Comparison of ENCODE assay signal across 29 cellular contexts in the genomic region with DNA sequence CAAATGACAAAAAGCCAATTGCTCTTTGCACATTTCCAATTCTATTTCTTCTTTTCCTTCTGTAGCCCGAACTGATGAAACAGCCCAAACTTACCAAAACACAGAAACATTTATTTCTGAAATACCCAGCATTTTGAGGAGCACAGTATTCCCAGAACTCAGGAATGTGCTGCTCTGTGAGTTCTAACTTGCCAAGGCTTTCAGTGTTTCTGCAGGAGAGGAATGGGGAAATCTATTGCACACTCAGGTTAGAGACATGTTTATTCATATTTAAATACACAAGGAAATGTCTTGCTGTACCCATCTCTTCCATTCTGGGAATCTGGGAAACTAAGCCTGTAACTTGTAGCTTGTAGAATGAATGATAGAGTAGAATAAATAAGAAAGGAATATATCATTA. TPM values are rescaled to one million over a fixed set of nuclear protein-coding genes. Genes with fewer than 3 reads are reported as not detected.
"Had no signal": no experiment of that assay in that cellular context is flagged by ENCODE, and none has a peak within 500 bp of the region (broad histone marks: within the 10 kb centered on the region; RNA-seq: fewer than 3 reads in every experiment).

No MANE protein-coding gene starts in this region.

- H3K27ac Mint-ChIP-seq: activated CD8-positive, alpha-beta memory T cell treated with anti-CD3 and anti-CD28 coated beads, Interleukin-2, amount 10 ng/mL, durations not matched to agents 7 days and 5 days; activated naive CD4-positive, alpha-beta T cell treated with anti-CD3 and anti-CD28 coated beads, Interleukin-2, amount 50 U/mL, for 72 hours; activated naive CD8-positive, alpha-beta T cell treated with anti-CD3 and anti-CD28 coated beads, Interleukin-2, amount 50 U/mL, for 24 hours; activated T-cell treated with anti-CD3 and anti-CD28 coated beads, Interleukin-2, amount 50 U/mL, for 24 hours; T-helper 17 cell; WTC11 had no signal

- H3K27ac ChIP-seq: cardiac muscle cell, Peyer's patch, RWPE1, SJSA1 had no signal

- H3K4me1 ChIP-seq: Peyer's patch, SJSA1 had no signal

- H3K4me1 Mint-ChIP-seq: activated CD8-positive, alpha-beta memory T cell treated with anti-CD3 and anti-CD28 coated beads, Interleukin-2, amount 10 ng/mL, durations not matched to agents 7 days and 5 days; activated naive CD8-positive, alpha-beta T cell treated with anti-CD3 and anti-CD28 coated beads, Interleukin-2, amount 50 U/mL, for 24 hours; T-helper 17 cell had no signal

- H3K36me3 ChIP-seq: cardiac muscle cell, Peyer's patch, SJSA1 had no signal

- H3K4me3 Mint-ChIP-seq: activated CD8-positive, alpha-beta memory T cell treated with anti-CD3 and anti-CD28 coated beads, Interleukin-2, amount 10 ng/mL, durations not matched to agents 7 days and 5 days; activated naive CD8-positive, alpha-beta T cell treated with anti-CD3 and anti-CD28 coated beads, Interleukin-2, amount 50 U/mL, for 24 hours; activated T-cell treated with anti-CD3 and anti-CD28 coated beads, Interleukin-2, amount 50 U/mL, for 24 hours; brain; T-helper 17 cell; WTC11 had no signal

- H3K27me3 ChIP-seq: cardiac muscle cell, Peyer's patch, SJSA1 had no signal

- ATAC-seq: activated CD8-positive, alpha-beta memory T cell treated with anti-CD3 and anti-CD28 coated beads, Interleukin-2, amount 10 ng/mL, durations not matched to agents 7 days and 5 days; activated naive CD4-positive, alpha-beta T cell treated with anti-CD3 and anti-CD28 coated beads, Interleukin-2, amount 50 U/mL, for 72 hours; activated naive CD8-positive, alpha-beta T cell treated with anti-CD3 and anti-CD28 coated beads, Interleukin-2, amount 50 U/mL, for 24 hours; K562; T-helper 17 cell; WTC11 had no signal

- DNase-seq: activated CD4-positive, alpha-beta T cell treated with anti-CD3 and anti-CD28 coated beads for 48 hours; activated CD4-positive, alpha-beta T cell treated with anti-CD3 and anti-CD28 coated beads, Interleukin-2, amount 50 U/mL, for 4 hours; activated CD4-positive, CD25-positive, alpha-beta regulatory T cell treated with anti-CD3 and anti-CD28 coated beads, Interleukin-2, amount 50 U/mL, for 72 hours; activated CD8-positive, alpha-beta memory T cell treated with anti-CD3 and anti-CD28 coated beads, Interleukin-2, amount 10 ng/mL, durations not matched to agents 7 days and 5 days; activated effector memory CD4-positive, alpha-beta T cell treated with anti-CD3 and anti-CD28 coated beads, Interleukin-2, amount 50 U/mL, for 16 hours; activated naive CD4-positive, alpha-beta T cell treated with Interleukin-2 at 50 U/mL for 16 hours; activated naive CD8-positive, alpha-beta T cell treated with anti-CD3 and anti-CD28 coated beads, Interleukin-2, amount 50 U/mL, for 24 hours; activated T-cell treated with anti-CD3 and anti-CD28 coated beads, Interleukin-2, amount 50 U/mL, for 24 hours; amygdala; Karpas-422; NCI-H1105 treated with DMSO at 0.1 percent for 48 hours; NCI-H1436 treated with DMSO at 0.1 percent for 48 hours; NCI-H187; NCI-H2081; NCI-H510A treated with DMSO at 0.1 percent for 48 hours; NCI-H69; NK-92 treated with Interleukin-12 subunit alpha and Interleukin-12 subunit beta, amount 100 ng/mL, for 24 hours; Peyer's patch; SHP77; T-helper 17 cell; T-helper 9 cell had no signal

- H3K4me3 ChIP-seq: cardiac muscle cell, K562, Peyer's patch, SJSA1 had no signal

- H3K9me3 Mint-ChIP-seq: activated naive CD4-positive, alpha-beta T cell treated with anti-CD3 and anti-CD28 coated beads, Interleukin-2, amount 50 U/mL, for 72 hours; activated naive CD8-positive, alpha-beta T cell treated with anti-CD3 and anti-CD28 coated beads, Interleukin-2, amount 50 U/mL, for 24 hours; activated T-cell treated with anti-CD3 and anti-CD28 coated beads, Interleukin-2, amount 50 U/mL, for 24 hours; brain; WTC11 had no signal

- H3K27me3 Mint-ChIP-seq: activated naive CD8-positive, alpha-beta T cell treated with anti-CD3 and anti-CD28 coated beads, Interleukin-2, amount 50 U/mL, for 24 hours; brain; T-helper 17 cell had no signal

- H3K36me3 Mint-ChIP-seq: activated CD8-positive, alpha-beta memory T cell treated with anti-CD3 and anti-CD28 coated beads, Interleukin-2, amount 10 ng/mL, durations not matched to agents 7 days and 5 days; activated naive CD4-positive, alpha-beta T cell treated with anti-CD3 and anti-CD28 coated beads, Interleukin-2, amount 50 U/mL, for 72 hours; brain; WTC11 had no signal

- H3K9me3 ChIP-seq: Peyer's patch, SJSA1 had no signal

RNA-seq across cellular contexts. Expression of a gene that starts 10.7 kb away (rescaled TPM):
- total RNA-seq: activated CD8-positive, alpha-beta memory T cell treated with anti-CD3 and anti-CD28 coated beads, Interleukin-2, amount 10 ng/mL, durations not matched to agents 7 days and 5 days; activated naive CD4-positive, alpha-beta T cell treated with anti-CD3 and anti-CD28 coated beads, Interleukin-2, amount 50 U/mL, for 72 hours; astrocyte; cardiac muscle cell; K562; Peyer's patch; SJSA1; T-helper 17 cell; WTC11 had no signal
- polyA plus RNA-seq: K562 had no signal
